In genomic region chr3:9965200-9965875, GRCh38 we compare ENCODE assay signal across 8 cellular contexts.
"Had no signal": no experiment of that assay in that cellular context is flagged by ENCODE, and none has a peak within 500 bp of the region (broad histone marks: within the 10 kb centered on the region; RNA-seq: fewer than 3 reads in every experiment).

No MANE protein-coding gene starts in this region.

- H3K4me1 ChIP-seq: HAP-1 had no signal

- H3K9me3 ChIP-seq: HAP-1 had no signal

- H3K4me3 ChIP-seq: GM23248, HAP-1 had no signal

- DNase-seq: GM23248, GOT3, H7, HFFc6 had no signal

- H3K27ac ChIP-seq: GM23248, HL-60 had no signal

- H2AFZ ChIP-seq: GM23248 had no signal

- ATAC-seq: HCT116, HepG2 had no signal

- FAIRE-seq: HepG2 had no signal

- H3K9ac ChIP-seq: GM23248 had no signal
